16 cellular contexts compared by ENCODE assay signal in the genomic region with DNA sequence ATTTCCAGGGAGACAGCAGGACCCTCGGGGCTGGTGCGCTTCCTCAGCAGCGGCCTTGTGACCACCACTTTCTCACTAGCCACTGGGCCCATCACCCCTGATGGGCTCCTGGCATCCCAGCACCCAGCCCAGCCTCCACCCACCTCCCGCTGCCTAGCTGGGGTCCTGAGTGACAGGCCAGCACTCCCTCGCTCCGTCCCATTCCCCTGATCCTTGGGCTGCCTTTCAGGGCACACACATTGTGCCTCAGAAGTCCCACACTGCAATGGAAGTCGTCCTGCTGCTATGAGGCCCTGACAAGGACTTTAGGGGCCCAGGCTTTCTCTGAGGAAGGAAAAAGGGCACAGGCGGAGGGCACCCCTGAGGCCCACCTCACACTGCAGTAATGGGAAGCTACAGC.
"Had no signal": no experiment of that assay in that cellular context is flagged by ENCODE, and none has a peak within 500 bp of the region (broad histone marks: within the 10 kb centered on the region; RNA-seq: fewer than 3 reads in every experiment).

No MANE protein-coding gene starts in this region.

- H3K9me3 ChIP-seq: body of pancreas, ovary had no signal

- H3K4me3 ChIP-seq: body of pancreas, ovary, tibial nerve had no signal

- H3K27ac ChIP-seq: body of pancreas, ovary had no signal

- H3K36me3 Mint-ChIP-seq: activated naive CD8-positive, alpha-beta T cell treated with anti-CD3 and anti-CD28 coated beads for 36 hours; mesothelial cell of epicardium; stimulated activated memory B cell treated with anti-CD40 and anti-IgM and Interleukin-4, amounts not matched to agents 10 μg/mL and 1 μg/mL and 100 μg/mL, for 72 hours; T-cell had no signal

- H3K4me1 Mint-ChIP-seq: mesothelial cell of epicardium; stimulated activated memory B cell treated with anti-CD40 and anti-IgM and Interleukin-4, amounts not matched to agents 10 μg/mL and 1 μg/mL and 100 μg/mL, for 72 hours had no signal

- H3K27ac Mint-ChIP-seq: activated naive CD8-positive, alpha-beta T cell treated with anti-CD3 and anti-CD28 coated beads for 36 hours; effector memory CD8-positive, alpha-beta T cell; mesothelial cell of epicardium; stimulated activated memory B cell treated with anti-CD40 and anti-IgM and Interleukin-4, amounts not matched to agents 10 μg/mL and 1 μg/mL and 100 μg/mL, for 72 hours; T-cell had no signal

- H3K9me3 Mint-ChIP-seq: activated naive CD8-positive, alpha-beta T cell treated with anti-CD3 and anti-CD28 coated beads for 36 hours; effector memory CD8-positive, alpha-beta T cell; stimulated activated memory B cell treated with anti-CD40 and anti-IgM and Interleukin-4, amounts not matched to agents 10 μg/mL and 1 μg/mL and 100 μg/mL, for 72 hours had no signal

- ATAC-seq: body of pancreas; effector memory CD8-positive, alpha-beta T cell; stimulated activated memory B cell treated with anti-CD40 and anti-IgM and Interleukin-4, amounts not matched to agents 10 μg/mL and 1 μg/mL and 100 μg/mL, for 72 hours; T-cell had no signal

- H3K4me3 Mint-ChIP-seq: activated naive CD8-positive, alpha-beta T cell treated with anti-CD3 and anti-CD28 coated beads for 36 hours; effector memory CD8-positive, alpha-beta T cell; mesothelial cell of epicardium; stimulated activated memory B cell treated with anti-CD40 and anti-IgM and Interleukin-4, amounts not matched to agents 10 μg/mL and 1 μg/mL and 100 μg/mL, for 72 hours; T-cell had no signal

- H3K36me3 ChIP-seq: ovary, tibial nerve had no signal

- DNase-seq: activated CD4-positive, alpha-beta T cell treated with anti-CD3 and anti-CD28 coated beads, Interleukin-2, amount 50 U/mL, for 48 hours; activated CD4-positive, CD25-positive, alpha-beta regulatory T cell treated with anti-CD3 and anti-CD28 coated beads, Interleukin-2, amount 50 U/mL, for 72 hours; activated CD8-positive, alpha-beta memory T cell treated with anti-CD3 and anti-CD28 coated beads, Interleukin-2, amount 50 U/mL, for 4 hours; activated naive CD8-positive, alpha-beta T cell treated with anti-CD3 and anti-CD28 coated beads for 36 hours; activated T-cell treated with anti-CD3 and anti-CD28 coated beads, Interleukin-2, amount 50 U/mL, for 48 hours; amygdala; body of pancreas; dermis blood vessel endothelial cell; effector memory CD8-positive, alpha-beta T cell; kidney; T-cell; T-helper 9 cell had no signal

- H3K27me3 ChIP-seq: body of pancreas, ovary had no signal
